ENCODE assay signal across 24 cellular contexts in the genomic region with DNA sequence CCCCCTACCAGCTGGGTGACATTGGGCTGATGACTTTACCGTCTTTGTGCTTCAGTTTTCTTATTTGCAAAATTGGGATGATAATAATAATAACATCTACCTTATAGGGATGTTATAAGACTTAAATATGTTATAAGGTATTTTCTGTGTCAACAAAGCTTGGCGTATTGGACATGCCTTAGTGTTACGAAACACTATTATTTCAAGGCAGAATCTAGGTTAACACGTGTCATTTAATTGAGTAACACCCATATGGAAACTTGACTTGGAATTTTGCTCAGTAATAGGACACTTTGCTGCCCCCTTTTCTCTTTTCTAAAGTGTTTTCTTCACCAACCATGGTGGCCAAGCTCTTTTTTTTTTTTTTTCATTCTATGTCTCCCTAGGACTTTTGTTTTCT.
"Had no signal": no experiment of that assay in that cellular context is flagged by ENCODE, and none has a peak within 500 bp of the region (broad histone marks: within the 10 kb centered on the region; RNA-seq: fewer than 3 reads in every experiment).

No MANE protein-coding gene starts in this region.

- ATAC-seq: activated CD4-positive, alpha-beta T cell treated with anti-CD3 and anti-CD28 coated beads for 36 hours; activated naive CD4-positive, alpha-beta T cell treated with anti-CD3 and anti-CD28 coated beads, Interleukin-2, amount 50 U/mL, for 72 hours; activated T-cell treated with anti-CD3 and anti-CD28 coated beads, Interleukin-2, amount 50 U/mL, for 72 hours; foreskin keratinocyte; right cardiac atrium; stimulated activated naive B cell treated with anti-CD40 and anti-IgM and Interleukin-4, amounts not matched to agents 10 μg/mL and 1 μg/mL and 100 μg/mL, for 72 hours had no signal

- H3K4me1 ChIP-seq: ascending aorta, esophagus squamous epithelium, foreskin keratinocyte, left ventricle myocardium inferior, thyroid gland, upper lobe of left lung had no signal

- H3K36me3 ChIP-seq: ascending aorta, esophagus squamous epithelium, left ventricle myocardium inferior, stomach, thyroid gland, upper lobe of left lung, vagina had no signal

- DNase-seq: activated CD4-positive, alpha-beta T cell treated with anti-CD3 and anti-CD28 coated beads for 36 hours; activated CD4-positive, alpha-beta T cell treated with anti-CD3 and anti-CD28 coated beads, Interleukin-2, amount 50 U/mL, for 4 hours; activated CD4-positive, CD25-positive, alpha-beta regulatory T cell; activated naive CD4-positive, alpha-beta T cell; activated T-cell treated with anti-CD3 and anti-CD28 coated beads for 4 hours; activated T-cell treated with anti-CD3 and anti-CD28 coated beads, Interleukin-2, amount 50 U/mL, for 72 hours; caudate nucleus; dermis blood vessel endothelial cell; effector CD4-positive, alpha-beta T cell; esophagus squamous epithelium; foreskin keratinocyte; kidney glomerular epithelial cell; left ventricle myocardium inferior; posterior cingulate gyrus; right cardiac atrium; stimulated activated CD4-positive, alpha-beta T cell treated with anti-CD3 and anti-CD28 coated beads, Interleukin-15, amount 100 ng/mL, for 24 hours; stimulated activated CD4-positive, alpha-beta T cell treated with anti-CD3 and anti-CD28 coated beads, Interleukin-2, amount 100 ng/mL, for 24 hours; stimulated activated naive B cell treated with anti-CD40 and anti-IgM and Interleukin-4, amounts not matched to agents 10 μg/mL and 1 μg/mL and 100 μg/mL, for 72 hours; stomach; thyroid gland; upper lobe of left lung had no signal

- H3K9me3 ChIP-seq: ascending aorta, esophagus squamous epithelium, left ventricle myocardium inferior, stomach, thyroid gland, upper lobe of left lung, vagina had no signal

- H3K4me3 ChIP-seq: ascending aorta, esophagus squamous epithelium, left ventricle myocardium inferior, stomach, thyroid gland, upper lobe of left lung, vagina had no signal

- H3K27me3 ChIP-seq: ascending aorta, thyroid gland, upper lobe of left lung, vagina had no signal

- H3K27ac ChIP-seq: ascending aorta, esophagus squamous epithelium, foreskin keratinocyte, left ventricle myocardium inferior, stomach, thyroid gland, upper lobe of left lung, vagina had no signal
